1 cellular context compared by ENCODE assay signal in genomic region chr16:67942510-67943255, GRCh38.
TF ChIP-seq lines count a peak whose summit lies in the region.

No MANE protein-coding gene starts in this region.

TF ChIP-seq in GM12878, 131 proteins besides CTCF, POLR2A, EP300 and RAD21:
- TF ChIP-seq ZNF217 (IDR thresholded peaks at IDR 0.05): no peak
- no peak for TF ChIP-seq USF2 (IDR thresholded peaks at IDR 0.05; ENCODE audit: borderline replicate concordance, low read depth, low read length)
- TF ChIP-seq SUPT20H (IDR thresholded peaks at IDR 0.05; ENCODE audit: borderline replicate concordance, control insufficient read depth, low read depth, low read length): no peak
- no peak for TF ChIP-seq ZNF274 (IDR thresholded peaks at IDR 0.05; ENCODE audit: insufficient read depth, insufficient read length)
- no peak for TF ChIP-seq FOXM1 (IDR thresholded peaks at IDR 0.05; ENCODE audit: low read depth, low read length)
- TF ChIP-seq BRCA1 (IDR thresholded peaks at IDR 0.05; ENCODE audit: low read depth, low read length): no peak
- no peak for TF ChIP-seq YBX1 (IDR thresholded peaks at IDR 0.05)
- TF ChIP-seq ETV6 (conservative IDR thresholded peaks at IDR 0.05 in 1 of 2, IDR thresholded peaks at IDR 0.05 in 1 of 2; ENCODE audit: borderline replicate concordance in 1 of 2, low read depth in 1 of 2): no peak
- no peak for TF ChIP-seq ZNF622 (IDR thresholded peaks at IDR 0.05)
- TF ChIP-seq MXI1 (IDR thresholded peaks at IDR 0.05; ENCODE audit: low read depth, low read length): no peak
TF ChIP-seq in GM12878: peak in this region for 0.
